Comparison of ENCODE assay signal across 8 cellular contexts in genomic region chr5:44808435-44809214, GRCh38. TPM values are rescaled to one million over a fixed set of nuclear protein-coding genes. Genes with fewer than 3 reads are reported as not detected.
DNase-seq lines count a peak whose midpoint lies in the region; ATAC-seq lines count a peak whose summit lies in the region.

Gene MRPS30, plus strand, starts transcription at chr5:44808947. Its CDS starts 16 bp downstream, at chr5:44808963.

- DNase-seq in DMS114 treated with DMSO at 0.1 percent for 48 hours (lab: John Stamatoyannopoulos, UW; ENCODE audit: unreplicated experiment) (peak; percentile 98), OCI-M2 (lab: John Stamatoyannopoulos, UW; ENCODE audit: unreplicated experiment) (peak; percentile 80), activated T-cell treated with anti-CD3 and anti-CD28 coated beads for 48 hours (ENCODE audit: low read depth) (peak; percentile 80), epithelial cell of prostate (ENCODE audit: low read depth, low spot score) (peak; percentile 97), mucosa of gallbladder (ENCODE audit: low spot score) (peak; percentile 97)
- DNase-seq in stimulated activated CD8-positive, alpha-beta memory T cell treated with anti-CD3 and anti-CD28 coated beads, Interleukin-4, amount 100 ng/mL, for 48 hours = peak; percentile 90

- peaks cover 2% of the 10 kb centered on the region for H3K36me3 Mint-ChIP-seq in IgD-negative memory B cell

- H3K27ac ChIP-seq in epithelial cell of prostate = peak within 1 kb of the TSS; percentile 65

- H3K27ac Mint-ChIP-seq in IgD-negative memory B cell = peak within 1 kb of the TSS; percentile 61 to 96 (median 88)

- peaks cover 12 to 20% (median 19%) of the 10 kb centered on the region in 3 donors for H3K4me1 Mint-ChIP-seq in IgD-negative memory B cell

- H3K27me3 Mint-ChIP-seq in IgD-negative memory B cell = peaks cover 2% of the 10 kb centered on the region

- H3K4me3 Mint-ChIP-seq in IgD-negative memory B cell = peak within 1 kb of the TSS; percentile 87 to 98 (median 97)

- no peaks in the 10 kb centered on the region for H3K9me3 Mint-ChIP-seq in IgD-negative memory B cell

- peak; percentile 99 for ATAC-seq in GM21528 (IDR thresholded peaks at IDR 0.05; ENCODE audit: low FRiP score, unreplicated experiment)

RNA-seq across cellular contexts. Expression of gene MRPS30, which starts in this region (rescaled TPM):
- polyA plus RNA-seq in IgD-negative memory B cell = 76.0 TPM
- total RNA-seq in mucosa of gallbladder = 45.1 TPM

Comparison
In these comparisons a context has a peak if more than half of its experiments do, and no peak if none do; other contexts are left out.
1. Peak in every context shown above with its lines: DNase-seq, ATAC-seq and H3K27ac ChIP-seq.